ENCODE assay signal across 18 cellular contexts in genomic region chr3:126110431-126111125, GRCh38. TPM values are rescaled to one million over a fixed set of nuclear protein-coding genes. Genes with fewer than 3 reads are reported as not detected.
A peak's percentile ranks its signal among the peaks of the same experiment; 100 is the strongest.
DNase-seq lines count a peak whose midpoint lies in the region; ATAC-seq, FAIRE-seq and TF ChIP-seq lines count a peak whose summit lies in the region.
"Had no signal": no experiment of that assay in that cellular context is flagged by ENCODE, and none has a peak within 500 bp of the region (broad histone marks: within the 10 kb centered on the region; RNA-seq: fewer than 3 reads in every experiment).

No MANE protein-coding gene starts in this region.

- H3K9me3 ChIP-seq in kidney (ENCODE audit: control insufficient read depth in 1 of 2, low read length in 2 of 2): no peaks in the 10 kb centered on the region
- no peaks in the 10 kb centered on the region for H3K9me3 ChIP-seq in smooth muscle cell (replicated peaks; ENCODE audit: low read depth)
- H3K9me3 ChIP-seq in Caco-2: no peaks in the 10 kb centered on the region
- H3K9me3 ChIP-seq: A549 had no signal

- peak; percentile 39 for DNase-seq in natural killer cell treated with Interleukin-12 subunit alpha and Interleukin-12 subunit beta and Interleukin-15 and Interleukin-18, amount 100 ng/mL, for 72 hours (ENCODE audit: low spot score)
- no peak for DNase-seq in natural killer cell
- DNase-seq in kidney: peak; percentile 56
- DNase-seq in sciatic nerve (ENCODE audit: low spot score): peak; percentile 39
- DNase-seq in T-helper 2 cell treated with Interferon-gamma antibody and Interleukin-4, amounts not matched to agents 5 μg/mL and 100 μg/mL, for 36 hours (ENCODE audit: low spot score): no peak
- no peak for DNase-seq in smooth muscle cell (lab: John Stamatoyannopoulos, UW; ENCODE audit: unreplicated experiment)
- no peak for DNase-seq in Caco-2
- no peak for DNase-seq in NCI-H526 (lab: John Stamatoyannopoulos, UW)
- DNase-seq: C1 segment of cervical spinal cord, DMS153, EL, H9, MM.1S, NCI-H1105, NCI-H1694 treated with DMSO at 0.1 percent for 48 hours, SHP77 had no signal

- no peaks in the 10 kb centered on the region for H3K27me3 Mint-ChIP-seq in natural killer cell treated with Interleukin-12 subunit alpha and Interleukin-12 subunit beta and Interleukin-15 and Interleukin-18, amount 100 ng/mL, for 72 hours
- H3K27me3 Mint-ChIP-seq in natural killer cell (ENCODE audit: low read depth in 2 of 2): no peaks in the 10 kb centered on the region
- no peaks in the 10 kb centered on the region for H3K27me3 Mint-ChIP-seq in T-helper 2 cell treated with Interferon-gamma antibody and Interleukin-4, amounts not matched to agents 5 μg/mL and 100 μg/mL, for 36 hours (ENCODE audit: low read depth)
- H3K27me3 Mint-ChIP-seq in Caco-2 (ENCODE audit: insufficient read depth, unreplicated experiment): no peaks in the 10 kb centered on the region

- H3K4me3 ChIP-seq in kidney (ENCODE audit: low read length in 2 of 2): no peak overlapping the region
- H3K4me3 ChIP-seq in smooth muscle cell: no peak overlapping the region
- no peak overlapping the region for H3K4me3 ChIP-seq in Caco-2 (ENCODE audit: low read depth, low read length)
- H3K4me3 ChIP-seq: A549 had no signal

- intact Hi-C loops in natural killer cell (cut with micrococcal nuclease) (no loop called here), kidney (cut with DNase I) (no loop called here), sciatic nerve (cut with DNase I) (no loop called here), Caco-2 (cut with micrococcal nuclease; ENCODE audit: unreplicated experiment) (no loop called here)

- POLR2A ChIA-PET in Caco-2 (lab: Charles Lee): no interaction called here

- H3K27ac Mint-ChIP-seq in natural killer cell treated with Interleukin-12 subunit alpha and Interleukin-12 subunit beta and Interleukin-15 and Interleukin-18, amount 100 ng/mL, for 72 hours: no peak overlapping the region
- no peak overlapping the region for H3K27ac Mint-ChIP-seq in natural killer cell
- H3K27ac Mint-ChIP-seq in T-helper 2 cell treated with Interferon-gamma antibody and Interleukin-4, amounts not matched to agents 5 μg/mL and 100 μg/mL, for 36 hours: no peak overlapping the region
- H3K27ac Mint-ChIP-seq in Caco-2 (ENCODE audit: unreplicated experiment): no peak overlapping the region
- H3K27ac Mint-ChIP-seq: H9 had no signal

- H3K27ac ChIP-seq in kidney (ENCODE audit: low read depth in 2 of 2, low read length in 2 of 2): no peak overlapping the region
- H3K27ac ChIP-seq in smooth muscle cell (ENCODE audit: low read depth): no peak overlapping the region
- H3K27ac ChIP-seq: A549 had no signal

- no peak overlapping the region for H3K4me3 Mint-ChIP-seq in natural killer cell treated with Interleukin-12 subunit alpha and Interleukin-12 subunit beta and Interleukin-15 and Interleukin-18, amount 100 ng/mL, for 72 hours
- H3K4me3 Mint-ChIP-seq in natural killer cell: no peak overlapping the region
- no peak overlapping the region for H3K4me3 Mint-ChIP-seq in T-helper 2 cell treated with Interferon-gamma antibody and Interleukin-4, amounts not matched to agents 5 μg/mL and 100 μg/mL, for 36 hours
- no peak overlapping the region for H3K4me3 Mint-ChIP-seq in Caco-2 (ENCODE audit: unreplicated experiment)
- H3K4me3 Mint-ChIP-seq: H9 had no signal

- no peaks in the 10 kb centered on the region for H3K79me2 ChIP-seq in smooth muscle cell (ENCODE audit: low read depth)

- no peaks in the 10 kb centered on the region for H3K4me1 ChIP-seq in kidney (ENCODE audit: control insufficient read depth in 1 of 2, insufficient read depth in 1 of 2, low read depth in 1 of 2, low read length in 2 of 2)
- no peaks in the 10 kb centered on the region for H3K4me1 ChIP-seq in smooth muscle cell (ENCODE audit: low read depth)
- H3K4me1 ChIP-seq in Caco-2: no peaks in the 10 kb centered on the region
- H3K4me1 ChIP-seq: A549 had no signal

- WGBS in smooth muscle cell (ENCODE audit: low lambda C conversion rate): 93% methylated on average over 12 of the region's 12 CpGs

- no peaks in the 10 kb centered on the region for H3K36me3 Mint-ChIP-seq in natural killer cell treated with Interleukin-12 subunit alpha and Interleukin-12 subunit beta and Interleukin-15 and Interleukin-18, amount 100 ng/mL, for 72 hours
- no peaks in the 10 kb centered on the region for H3K36me3 Mint-ChIP-seq in natural killer cell
- H3K36me3 Mint-ChIP-seq in T-helper 2 cell treated with Interferon-gamma antibody and Interleukin-4, amounts not matched to agents 5 μg/mL and 100 μg/mL, for 36 hours (ENCODE audit: low read depth): no peaks in the 10 kb centered on the region
- H3K36me3 Mint-ChIP-seq in Caco-2 (ENCODE audit: insufficient read depth, unreplicated experiment): no peaks in the 10 kb centered on the region

- no peak overlapping the region for H3K4me2 ChIP-seq in smooth muscle cell
- H3K4me2 ChIP-seq: A549 had no signal

- BruUV-seq in Caco-2 (replicated peaks; lab: Mats Ljungman, UMichigan): no TSS peak

- H3F3A ChIP-seq in smooth muscle cell (ENCODE audit: low read depth): no peaks in the 10 kb centered on the region

- no peak for ATAC-seq in natural killer cell treated with Interleukin-12 subunit alpha and Interleukin-12 subunit beta and Interleukin-15 and Interleukin-18, amount 100 ng/mL, for 72 hours
- ATAC-seq in natural killer cell (no peak), sciatic nerve (no peak)
- ATAC-seq: A549 had no signal

- H3K9me3 Mint-ChIP-seq in natural killer cell treated with Interleukin-12 subunit alpha and Interleukin-12 subunit beta and Interleukin-15 and Interleukin-18, amount 100 ng/mL, for 72 hours: no peaks in the 10 kb centered on the region
- no peaks in the 10 kb centered on the region for H3K9me3 Mint-ChIP-seq in natural killer cell
- H3K9me3 Mint-ChIP-seq in T-helper 2 cell treated with Interferon-gamma antibody and Interleukin-4, amounts not matched to agents 5 μg/mL and 100 μg/mL, for 36 hours: no peaks in the 10 kb centered on the region
- H3K9me3 Mint-ChIP-seq in Caco-2 (ENCODE audit: unreplicated experiment): no peaks in the 10 kb centered on the region
- H3K9me3 Mint-ChIP-seq: H9 had no signal

- CTCF ChIA-PET in Caco-2 (lab: Charles Lee): interaction anchor here (1.3 kb wide), 1 partner anchor 174 kb away, joined by 3 read pairs; no protein-coding TSS in a partner anchor

- H4K20me1 ChIP-seq in smooth muscle cell (ENCODE audit: low read depth): no peaks in the 10 kb centered on the region

- H2AFZ ChIP-seq in smooth muscle cell (ENCODE audit: low read depth): no peak overlapping the region

- no peak overlapping the region for H3K9ac ChIP-seq in kidney (ENCODE audit: low read length in 2 of 2)
- no peak overlapping the region for H3K9ac ChIP-seq in smooth muscle cell (ENCODE audit: low read depth)

- H3K27me3 ChIP-seq in smooth muscle cell (ENCODE audit: low read depth) (no peaks in the 10 kb centered on the region), Caco-2 (replicated peaks; ENCODE audit: control insufficient read depth, insufficient read depth, low read length) (no peaks in the 10 kb centered on the region)

- no peaks in the 10 kb centered on the region for H3K4me1 Mint-ChIP-seq in natural killer cell treated with Interleukin-12 subunit alpha and Interleukin-12 subunit beta and Interleukin-15 and Interleukin-18, amount 100 ng/mL, for 72 hours (ENCODE audit: low read depth in 2 of 2)
- H3K4me1 Mint-ChIP-seq in natural killer cell (no peaks in the 10 kb centered on the region), Caco-2 (ENCODE audit: low read depth, unreplicated experiment) (no peaks in the 10 kb centered on the region)
- H3K4me1 Mint-ChIP-seq in T-helper 2 cell treated with Interferon-gamma antibody and Interleukin-4, amounts not matched to agents 5 μg/mL and 100 μg/mL, for 36 hours (ENCODE audit: low read depth): no peaks in the 10 kb centered on the region
- H3K4me1 Mint-ChIP-seq: H9 had no signal

- FAIRE-seq in kidney (lab: Jason Lieb, UNC): no peak
- FAIRE-seq: A549, RCC 7860 had no signal

- TF ChIP-seq CTCF in natural killer cell (IDR thresholded peaks at IDR 0.05): no peak
- no peak for TF ChIP-seq CTCF in kidney (IDR thresholded peaks at IDR 0.05; ENCODE audit: borderline replicate concordance, extremely low read depth, insufficient read depth)
- TF ChIP-seq CTCF in smooth muscle cell (IDR thresholded peaks at IDR 0.05; ENCODE audit: borderline replicate concordance, insufficient read depth, poor library complexity, severe bottlenecking): no peak
- no peak for TF ChIP-seq CTCF in Caco-2 (IDR thresholded peaks at IDR 0.05; ENCODE audit: insufficient read depth in 1 of 2, low read depth in 1 of 2, low read length in 1 of 2, severe bottlenecking in 1 of 2, unreplicated experiment in 1 of 2)

- H3K36me3 ChIP-seq in kidney (ENCODE audit: control insufficient read depth in 1 of 2, insufficient read depth in 2 of 2, low read length in 2 of 2) (peaks cover 36 to 50% of the 10 kb centered on the region in 2 donors), smooth muscle cell (ENCODE audit: low read depth) (no peaks in the 10 kb centered on the region), Caco-2 (ENCODE audit: control insufficient read depth, insufficient read depth, low read length) (no peaks in the 10 kb centered on the region)

RNA-seq across cellular contexts. Expression of gene SLC41A3, which starts 26.7 kb away (rescaled TPM):
- total RNA-seq in natural killer cell treated with Interleukin-12 subunit alpha and Interleukin-12 subunit beta and Interleukin-15 and Interleukin-18, amount 100 ng/mL, for 72 hours: 10 to 100 TPM; 30.4 to 36.4 TPM
- total RNA-seq in natural killer cell (10 to 100 TPM; 24.2 to 29.6 (median 27.1) TPM), kidney (74.3 TPM), sciatic nerve (42.8 TPM), smooth muscle cell (23.9 and 25.5 TPM in 2 replicates), Caco-2 (2022) (38.0 and 41.3 TPM in 2 replicates)
- polyA plus RNA-seq in kidney (ENCODE audit: insufficient read depth, low read depth, low replicate concordance) (31.6 TPM), smooth muscle cell (14.5 and 20.7 TPM in 2 replicates)

Comparison
In these comparisons a context has a peak if more than half of its experiments do, and no peak if none do; other contexts are left out.
1. DNase-seq: peak in natural killer cell treated with Interleukin-12 subunit alpha and Interleukin-12 subunit beta and Interleukin-15 and Interleukin-18, amount 100 ng/mL, for 72 hours (single experiment), kidney (single experiment) and sciatic nerve (single experiment); none in natural killer cell (single experiment), T-helper 2 cell treated with Interferon-gamma antibody and Interleukin-4, amounts not matched to agents 5 μg/mL and 100 μg/mL, for 36 hours (single experiment), smooth muscle cell (single experiment), Caco-2 (0 of 2) and NCI-H526 (0 of 2).